In genomic region chr1:36384542-36385409, GRCh38 we compare ENCODE assay signal across 1 cellular context.
TF ChIP-seq lines count a peak whose summit lies in the region.

No MANE protein-coding gene starts in this region.

TF ChIP-seq in HEK293, 187 proteins besides CTCF, POLR2A, EP300 and RAD21 (continued from another document):
- TF ChIP-seq FEZF1 (tag by site-specific recombination; IDR thresholded peaks at IDR 0.05) (no peak), ZNF510 (tag by site-specific recombination; IDR thresholded peaks at IDR 0.05; ENCODE audit: insufficient replicate concordance) (no peak), ZNF221 (tag by site-specific recombination; IDR thresholded peaks at IDR 0.05; ENCODE audit: borderline replicate concordance) (no peak), ZNF175 (tag by site-specific recombination; IDR thresholded peaks at IDR 0.05) (no peak), ZNF600 (tag by site-specific recombination; IDR thresholded peaks at IDR 0.05) (peak; percentile 73), BCL11B (tag by site-specific recombination; IDR thresholded peaks at IDR 0.05; ENCODE audit: low read depth) (no peak)
